14 cellular contexts compared by ENCODE assay signal in genomic region chr12:111428081-111428727, GRCh38. TPM values are rescaled to one million over a fixed set of nuclear protein-coding genes. Genes with fewer than 3 reads are reported as not detected.
DNase-seq lines count a peak whose midpoint lies in the region; ATAC-seq, FAIRE-seq and TF ChIP-seq lines count a peak whose summit lies in the region.
"Had no signal": no experiment of that assay in that cellular context is flagged by ENCODE, and none has a peak within 500 bp of the region (broad histone marks: within the 10 kb centered on the region; RNA-seq: fewer than 3 reads in every experiment).

No MANE protein-coding gene starts in this region.

- intact Hi-C loops in endothelial cell of umbilical vein (cut with micrococcal nuclease): loop anchor here (1.0 kb wide), 2 partner anchors 18 kb away; no protein-coding TSS in a partner anchor
- intact Hi-C loops in spleen (cut with DNase I; ENCODE audit: low total_unique reads): no loop called here

- H3K9ac ChIP-seq in endothelial cell of umbilical vein (replicated peaks; ENCODE audit: extremely low read depth, insufficient read depth, low read length): peak overlapping the region; percentile 29
- H3K9ac ChIP-seq: parathyroid adenoma had no signal

- peaks cover 99% of the 10 kb centered on the region for H3K79me2 ChIP-seq in endothelial cell of umbilical vein (ENCODE audit: control insufficient read depth, insufficient read depth, low read length)
- H3K79me2 ChIP-seq: parathyroid adenoma had no signal

- H3K27ac ChIP-seq in endothelial cell of umbilical vein (ENCODE audit: insufficient read depth, low read depth, low read length) (peak overlapping the region; percentile 72), spleen (peak overlapping the region; percentile 61 to 95 (median 92))
- H3K27ac ChIP-seq: parathyroid adenoma had no signal

- dilution Hi-C loops in endothelial cell of umbilical vein (cut with MboI; ENCODE audit: extremely low pct_ligation_motif_present, low sequenced_read_pairs): no loop called here

- POLR2A ChIA-PET in WTC11 (lab: Charles Lee): no interaction called here
- POLR2A ChIA-PET in endothelial cell of umbilical vein (lab: Charles Lee): no interaction called here

- H3K9me3 ChIP-seq in endothelial cell of umbilical vein (replicated peaks; ENCODE audit: control insufficient read depth, insufficient read depth, low read length) (no peaks in the 10 kb centered on the region), spleen (no peaks in the 10 kb centered on the region)

- H3K36me3 ChIP-seq in endothelial cell of umbilical vein (ENCODE audit: control insufficient read depth in 2 of 2, extremely low read depth in 1 of 2, insufficient read depth in 2 of 2, low read length in 2 of 2) (peaks cover 0 to 9% of the 10 kb centered on the region in 2 experiments), spleen (peaks cover 0 to 42% (median 0%) of the 10 kb centered on the region in 6 donors)

- H2AFZ ChIP-seq in endothelial cell of umbilical vein (ENCODE audit: low read depth, low read length): no peak overlapping the region
- H2AFZ ChIP-seq: parathyroid adenoma had no signal

- H3K9me1 ChIP-seq in endothelial cell of umbilical vein (replicated peaks; ENCODE audit: control insufficient read depth, extremely low read depth, insufficient read depth, low read length): no peaks in the 10 kb centered on the region

- TF ChIP-seq CTCF in WTC11 (IDR thresholded peaks at IDR 0.05): no peak
- no peak for TF ChIP-seq CTCF in endothelial cell of umbilical vein (IDR thresholded peaks at IDR 0.05; ENCODE audit: extremely low read depth in 1 of 2, insufficient read depth in 1 of 2, low read depth in 1 of 2, low read length in 2 of 2)
- TF ChIP-seq CTCF in spleen (IDR thresholded peaks at IDR 0.05 in 8 of 11, conservative IDR thresholded peaks at IDR 0.05 in 3 of 11): no peak

- H3K27me3 ChIP-seq in endothelial cell of umbilical vein (ENCODE audit: control insufficient read depth in 2 of 2, insufficient read depth in 2 of 2, low read length in 2 of 2) (no peaks in the 10 kb centered on the region), spleen (replicated peaks in 1 of 7) (no peaks in the 10 kb centered on the region)

- peaks cover 73% of the 10 kb centered on the region for H3K4me1 Mint-ChIP-seq in T-helper 2 cell treated with Interferon-gamma antibody and Interleukin-4, amounts not matched to agents 5 μg/mL and 100 μg/mL, for 36 hours (ENCODE audit: low read depth)
- H3K4me1 Mint-ChIP-seq in WTC11: peaks cover 43% of the 10 kb centered on the region

- no peak for ATAC-seq in WTC11
- ATAC-seq: HCT116 had no signal

- 55 to 74% (median 66%) methylated on average over 6 to 9 of the region's 9 CpGs for WGBS in spleen, 5 donors

- BruUV-seq in endothelial cell of umbilical vein (replicated peaks; lab: Mats Ljungman, UMichigan): no TSS peak

- H3K27me3 Mint-ChIP-seq in T-helper 2 cell treated with Interferon-gamma antibody and Interleukin-4, amounts not matched to agents 5 μg/mL and 100 μg/mL, for 36 hours (ENCODE audit: low read depth): no peaks in the 10 kb centered on the region
- H3K27me3 Mint-ChIP-seq in WTC11 (ENCODE audit: low read depth): no peaks in the 10 kb centered on the region

- no peaks in the 10 kb centered on the region for H3K9me3 Mint-ChIP-seq in T-helper 2 cell treated with Interferon-gamma antibody and Interleukin-4, amounts not matched to agents 5 μg/mL and 100 μg/mL, for 36 hours
- no peaks in the 10 kb centered on the region for H3K9me3 Mint-ChIP-seq in WTC11

- CTCF ChIA-PET in WTC11 (lab: Charles Lee) (interaction anchor here (0.5 to 2.2 kb wide), 5 partner anchors 16 to 154 kb away, joined by 3 to 15 read pairs (median 5); no protein-coding TSS in a partner anchor), endothelial cell of umbilical vein (lab: Charles Lee) (interaction anchor here (1.4 to 6.1 kb wide), 3 partner anchors 15 to 31 kb away, joined by 9 to 48 read pairs (median 15); no protein-coding TSS in a partner anchor)

- no peak for DNase-seq in T-helper 2 cell treated with Interferon-gamma antibody and Interleukin-4, amounts not matched to agents 5 μg/mL and 100 μg/mL, for 36 hours (ENCODE audit: low spot score)
- DNase-seq in T-helper 2 cell (no peak), WTC11 (ENCODE audit: low spot score) (no peak), endothelial cell of umbilical vein (ENCODE audit: low read depth, low spot score) (no peak), spleen (no peak), iPS-NIHi7 (ENCODE audit: extremely low spot score) (no peak), KG1 (lab: John Stamatoyannopoulos, UW) (no peak)
- DNase-seq in stimulated activated CD4-positive, alpha-beta T cell treated with anti-CD3 and anti-CD28 coated beads, Interleukin-12 subunit alpha, Interleukin-12 subunit beta, amount 100 ng/mL, for 4 hours: no peak
- DNase-seq: 8988T, NCI-H1048, NCI-H82, SW 1271 had no signal

- peak overlapping the region; percentile 75 for H3K4me3 Mint-ChIP-seq in T-helper 2 cell treated with Interferon-gamma antibody and Interleukin-4, amounts not matched to agents 5 μg/mL and 100 μg/mL, for 36 hours
- H3K4me3 Mint-ChIP-seq in WTC11: no peak overlapping the region

- peak overlapping the region; percentile 23 for H3K4me2 ChIP-seq in endothelial cell of umbilical vein (ENCODE audit: insufficient read depth, low read length)

- peaks cover 31% of the 10 kb centered on the region for H3K36me3 Mint-ChIP-seq in T-helper 2 cell treated with Interferon-gamma antibody and Interleukin-4, amounts not matched to agents 5 μg/mL and 100 μg/mL, for 36 hours (ENCODE audit: low read depth)
- no peaks in the 10 kb centered on the region for H3K36me3 Mint-ChIP-seq in WTC11

- no peak for TF ChIP-seq POLR2A in endothelial cell of umbilical vein (IDR thresholded peaks at IDR 0.05; ENCODE audit: low read depth, low read length)
- no peak for TF ChIP-seq POLR2A in spleen (IDR thresholded peaks at IDR 0.05)

- H3K4me3 ChIP-seq in endothelial cell of umbilical vein (replicated peaks in 1 of 3; ENCODE audit: insufficient read depth in 1 of 3, low read depth in 1 of 3, low read length in 3 of 3) (no peak overlapping the region), spleen (peak overlapping the region in 2 of 8 donors; percentile 16 to 58)

- H3K27ac Mint-ChIP-seq in T-helper 2 cell treated with Interferon-gamma antibody and Interleukin-4, amounts not matched to agents 5 μg/mL and 100 μg/mL, for 36 hours: peak overlapping the region; percentile 84
- peak overlapping the region; percentile 78; the same call in 1 of the 2 replicates for H3K27ac Mint-ChIP-seq in WTC11

- peaks cover 80% of the 10 kb centered on the region for H3K4me1 ChIP-seq in endothelial cell of umbilical vein (ENCODE audit: control insufficient read depth, extremely low read depth, insufficient read depth, low read length)
- peaks cover 96 to 100% (median 100%) of the 10 kb centered on the region in 6 donors for H3K4me1 ChIP-seq in spleen
- H3K4me1 ChIP-seq: parathyroid adenoma had no signal

- FAIRE-seq in endothelial cell of umbilical vein (lab: Jason Lieb, UNC): no peak

- peaks cover 3% of the 10 kb centered on the region for H4K20me1 ChIP-seq in endothelial cell of umbilical vein (replicated peaks; ENCODE audit: control insufficient read depth, extremely low read depth, insufficient read depth, low read length)

TF ChIP-seq in WTC11, 78 proteins besides CTCF, POLR2A, EP300 and RAD21 (continues in another document):
- TF ChIP-seq ZNF219 (CRISPR knock-in tag; IDR thresholded peaks at IDR 0.05; ENCODE audit: borderline replicate concordance): no peak
- TF ChIP-seq NR1H2 (CRISPR knock-in tag; IDR thresholded peaks at IDR 0.05): no peak
- no peak for TF ChIP-seq ZNF232 (CRISPR knock-in tag; IDR thresholded peaks at IDR 0.05)

TF ChIP-seq in endothelial cell of umbilical vein, 7 proteins besides CTCF, POLR2A, EP300 and RAD21:
- TF ChIP-seq EZH2 (IDR thresholded peaks at IDR 0.05; ENCODE audit: borderline replicate concordance, low read depth, low read length, severe bottlenecking) (no peak), MYC (IDR thresholded peaks at IDR 0.05; ENCODE audit: low read depth, low read length) (no peak), JUN (IDR thresholded peaks at IDR 0.05; ENCODE audit: borderline replicate concordance, insufficient read depth, insufficient read length, low read depth) (no peak), MAX (IDR thresholded peaks at IDR 0.05; ENCODE audit: insufficient read depth, insufficient read length) (no peak), FOS (IDR thresholded peaks at IDR 0.05; ENCODE audit: borderline replicate concordance, insufficient read depth, low read length) (no peak), POLR2AphosphoS5 (IDR thresholded peaks at IDR 0.05; ENCODE audit: insufficient read depth, low read depth, low read length) (no peak), GATA2 (IDR thresholded peaks at IDR 0.05; ENCODE audit: insufficient read depth, insufficient read length, low read depth, low read length) (no peak)

RNA-seq across cellular contexts. Expression of gene SH2B3, which starts 22.5 kb away (rescaled TPM):
- total RNA-seq in WTC11 (2021) (20.5 to 31.8 TPM (median 20.7 TPM) in 3 replicates), endothelial cell of umbilical vein (97.9 and 111 TPM in 2 replicates), spleen (100 to 1,000 TPM in 1 of 7 donors, 10 to 100 TPM in 6; 72.6 to 105 (median 88.3) TPM)
- polyA plus RNA-seq in endothelial cell of umbilical vein (63.1 and 69.7 TPM in 2 replicates), spleen (10 to 100 TPM; 11.5 to 25.5 (median 12.0) TPM)
- 74.6 and 75.9 TPM in 2 replicates for polyA plus RNA-seq in endothelial cell of umbilical vein (2011; cell fraction: cytosol; rRNA removed)
- polyA plus RNA-seq in endothelial cell of umbilical vein (2011; cell fraction: nucleus; rRNA removed): 53.9 and 63.7 TPM in 2 replicates
- polyA plus RNA-seq in endothelial cell of umbilical vein (2012): 51.2 and 67.6 TPM in 2 replicates
- 59.8 and 60.1 TPM in 2 replicates for polyA minus RNA-seq in endothelial cell of umbilical vein
- polyA minus RNA-seq in endothelial cell of umbilical vein (2011; cell fraction: cytosol; rRNA and poly(A)+ RNA removed): 3.2 TPM
- polyA minus RNA-seq in endothelial cell of umbilical vein (2011; cell fraction: nucleus; rRNA and poly(A)+ RNA removed): 27.6 and 29.2 TPM in 2 replicates

RNA-seq across cellular contexts. Expression of gene PHETA1, which starts 59.3 kb away (rescaled TPM):
- total RNA-seq in WTC11 (2021) (12.4 to 18.6 TPM (median 14.9 TPM) in 3 replicates), endothelial cell of umbilical vein (12.9 and 20.0 TPM in 2 replicates), spleen (10 to 100 TPM; 16.5 to 39.7 (median 26.4) TPM)
- polyA plus RNA-seq in endothelial cell of umbilical vein (10.6 and 12.8 TPM in 2 replicates), spleen (10 to 100 TPM in 1 of 3 donors, 1 to 10 TPM in 2; 4.9 to 17.2 (median 7.7) TPM)
- 7.5 and 11.3 TPM in 2 replicates for polyA plus RNA-seq in endothelial cell of umbilical vein (2011; cell fraction: cytosol; rRNA removed)
- polyA plus RNA-seq in endothelial cell of umbilical vein (2011; cell fraction: nucleus; rRNA removed): 10.4 and 13.9 TPM in 2 replicates
- polyA plus RNA-seq in endothelial cell of umbilical vein (2012): 12.6 and 16.8 TPM in 2 replicates
- 4.4 and 6.7 TPM in 2 replicates for polyA minus RNA-seq in endothelial cell of umbilical vein
- polyA minus RNA-seq in endothelial cell of umbilical vein (2011; cell fraction: cytosol; rRNA and poly(A)+ RNA removed): 1.8 TPM
- polyA minus RNA-seq in endothelial cell of umbilical vein (2011; cell fraction: nucleus; rRNA and poly(A)+ RNA removed): 2.5 and 6.5 TPM in 2 replicates
